15 cellular contexts compared by ENCODE assay signal in genomic region chr10:77297370-77297692, GRCh38.
DNase-seq lines count a peak whose midpoint lies in the region; ATAC-seq and TF ChIP-seq lines count a peak whose summit lies in the region.
"Had no signal": no experiment of that assay in that cellular context is flagged by ENCODE, and none has a peak within 500 bp of the region (broad histone marks: within the 10 kb centered on the region; RNA-seq: fewer than 3 reads in every experiment).

No MANE protein-coding gene starts in this region.

- peak; percentile 45; the same call in 1 of the 3 replicates for ATAC-seq in RWPE2 (ENCODE audit: low read depth)
- ATAC-seq in foreskin keratinocyte: peak; percentile 79
- ATAC-seq in GM21619 (IDR thresholded peaks at IDR 0.05; ENCODE audit: unreplicated experiment): no peak
- no peak for ATAC-seq in GM21576 (IDR thresholded peaks at IDR 0.05; ENCODE audit: unreplicated experiment)
- ATAC-seq: mucosa of descending colon, T-cell had no signal

- peaks cover 47% of the 10 kb centered on the region for H3K4me1 ChIP-seq in GM23248 (ENCODE audit: insufficient read depth)
- H3K4me1 ChIP-seq in RWPE2 (ENCODE audit: insufficient read depth, poor library complexity, severe bottlenecking): peaks cover 21% of the 10 kb centered on the region
- peaks cover 4% of the 10 kb centered on the region for H3K4me1 ChIP-seq in foreskin keratinocyte
- H3K4me1 ChIP-seq: prostate gland had no signal

- H3K4me2 ChIP-seq in GM23248 (ENCODE audit: unreplicated experiment): no peak overlapping the region

- H3K9ac ChIP-seq in GM23248: no peak overlapping the region

- no peak overlapping the region for H2AFZ ChIP-seq in GM23248

- H3K27me3 ChIP-seq in GM23248 (replicated peaks; ENCODE audit: insufficient read depth) (no peaks in the 10 kb centered on the region), RWPE2 (ENCODE audit: insufficient read depth, poor library complexity, severe bottlenecking) (no peaks in the 10 kb centered on the region), foreskin keratinocyte (peaks cover 2% of the 10 kb centered on the region)

- H3K4me3 ChIP-seq in GM23248 (no peak overlapping the region), RWPE2 (ENCODE audit: severe bottlenecking) (no peak overlapping the region)
- H3K4me3 ChIP-seq: mucosa of descending colon, prostate gland had no signal

- H3F3A ChIP-seq in GM23248 (ENCODE audit: insufficient read depth): peaks cover 31% of the 10 kb centered on the region

- H3K36me3 ChIP-seq in GM23248 (ENCODE audit: low read depth) (no peaks in the 10 kb centered on the region), RWPE2 (ENCODE audit: low read depth) (no peaks in the 10 kb centered on the region)
- H3K36me3 ChIP-seq: prostate gland had no signal

- H3K27ac ChIP-seq in 22Rv1: peak overlapping the region; percentile 19; the same call in 1 of the 2 replicates
- no peak overlapping the region for H3K27ac ChIP-seq in GM23248
- peak overlapping the region; percentile 5 for H3K27ac ChIP-seq in RWPE2 (ENCODE audit: poor library complexity, severe bottlenecking)
- no peak overlapping the region for H3K27ac ChIP-seq in foreskin keratinocyte
- H3K27ac ChIP-seq: prostate gland had no signal

- H4K20me1 ChIP-seq in GM23248 (ENCODE audit: insufficient read depth): no peaks in the 10 kb centered on the region

- WGBS in GM23248 (ENCODE audit: low coverage in 1 of 2, low lambda C conversion rate in 2 of 2, missing lambda C conversion rate in 2 of 2), 2 experiments: 48 to 57% methylated on average over 5 of the region's 5 CpGs

- TF ChIP-seq CTCF in 22Rv1 (IDR thresholded peaks at IDR 0.05) (no peak), RWPE2 (IDR thresholded peaks at IDR 0.05; ENCODE audit: poor library complexity, severe bottlenecking) (no peak), foreskin keratinocyte (conservative IDR thresholded peaks at IDR 0.05) (no peak)

- peaks cover 3% of the 10 kb centered on the region; the same call in 1 of the 2 replicates for H3K9me2 ChIP-seq in GM23248 (ENCODE audit: insufficient read depth)

- DNase-seq in GM23248 (peak; percentile 55), RWPE2 (ENCODE audit: low spot score) (no peak), foreskin keratinocyte (peak; percentile 43 to 70), NCI-H1105 (lab: John Stamatoyannopoulos, UW) (no peak)
- no peak for DNase-seq in stimulated activated CD4-positive, alpha-beta T cell treated with anti-CD3 and anti-CD28 coated beads, Interleukin-4, amount 100 ng/mL, for 24 hours
- DNase-seq: activated CD4-positive, CD25-positive, alpha-beta regulatory T cell; activated CD8-positive, alpha-beta memory T cell treated with anti-CD3 and anti-CD28 coated beads, Interleukin-2, amount 50 U/mL, for 4 hours; AML-193; mucosa of descending colon; stimulated activated CD4-positive, alpha-beta T cell treated with anti-CD3 and anti-CD28 coated beads, Interleukin-1b, Interleukin-23, amount 100 ng/mL, for 48 hours; T-cell had no signal

- no peaks in the 10 kb centered on the region for H3K79me2 ChIP-seq in GM23248 (ENCODE audit: insufficient read depth)

- in situ Hi-C loops in GM23248 (cut with MboI): no loop called here

- H3K9me3 ChIP-seq in GM23248 (ENCODE audit: low read depth) (no peaks in the 10 kb centered on the region), RWPE2 (ENCODE audit: severe bottlenecking) (no peaks in the 10 kb centered on the region)
- H3K9me3 ChIP-seq: mucosa of descending colon, prostate gland had no signal

Comparison
In these comparisons a context has a peak if more than half of its experiments do, and no peak if none do; other contexts are left out.
1. H3K27ac ChIP-seq: peak in 22Rv1 (single experiment) and RWPE2 (single experiment); none in GM23248 (single experiment) and foreskin keratinocyte (single experiment).
2. DNase-seq: peak in GM23248 (single experiment) and foreskin keratinocyte (2 of 2); none in RWPE2 (single experiment), NCI-H1105 (single experiment) and stimulated activated CD4-positive, alpha-beta T cell treated with anti-CD3 and anti-CD28 coated beads, Interleukin-4, amount 100 ng/mL, for 24 hours (single experiment).
3. ATAC-seq: peak in RWPE2 (single experiment) and foreskin keratinocyte (single experiment); none in GM21619 (single experiment) and GM21576 (single experiment).